In genomic region chr2:226168496-226169160, GRCh38 we compare ENCODE assay signal across 1 cellular context.
TF ChIP-seq lines count a peak whose summit lies in the region.

No MANE protein-coding gene starts in this region.

TF ChIP-seq in HepG2, 621 proteins besides CTCF, POLR2A, EP300 and RAD21 (continued from another document and continues in another):
- TF ChIP-seq PBX3 (CRISPR knock-in tag; IDR thresholded peaks at IDR 0.05; ENCODE audit: borderline replicate concordance) (no peak), SOX13 (IDR thresholded peaks at IDR 0.05) (no peak), SOX13 (CRISPR knock-in tag; conservative IDR thresholded peaks at IDR 0.05 in 1 of 2, IDR thresholded peaks at IDR 0.05 in 1 of 2) (peak in 1 of 2 experiments; percentile 75; a peak in 1 of 4 replicates), SAP130 (CRISPR knock-in tag; IDR thresholded peaks at IDR 0.05; ENCODE audit: low read depth) (peak; percentile 20; the same call in 1 of the 2 replicates), ZNF652 (CRISPR knock-in tag; IDR thresholded peaks at IDR 0.05; ENCODE audit: borderline replicate concordance, low read depth) (0 out of 2 replicates have a peak, but pooled peaks have one; percentile 19), NCOA2 (CRISPR knock-in tag; IDR thresholded peaks at IDR 0.05) (peak; percentile 89), HOXA7 (CRISPR knock-in tag; IDR thresholded peaks at IDR 0.05) (no peak), NR2F6 (IDR thresholded peaks at IDR 0.05) (peak; percentile 67), NR2F6 (CRISPR knock-in tag; IDR thresholded peaks at IDR 0.05) (peak; percentile 67; the same call in 1 of the 2 replicates), DNMT1 (CRISPR knock-in tag; IDR thresholded peaks at IDR 0.05) (no peak), RXRB (CRISPR knock-in tag; IDR thresholded peaks at IDR 0.05; ENCODE audit: borderline replicate concordance) (peak; percentile 86), ZKSCAN1 (IDR thresholded peaks at IDR 0.05; ENCODE audit: low read length) (peak; percentile 87), RBM39 (IDR thresholded peaks at IDR 0.05; ENCODE audit: low read depth, low read length, poor library complexity, severe bottlenecking) (no peak), ZNF264 (CRISPR knock-in tag; IDR thresholded peaks at IDR 0.05) (peak; percentile 10; the same call in 1 of the 2 replicates), HNRNPL (IDR thresholded peaks at IDR 0.05; ENCODE audit: low read depth, low read length) (no peak), FOXA1 (IDR thresholded peaks at IDR 0.05) (no peak), FOXA1 (CRISPR knock-in tag; IDR thresholded peaks at IDR 0.05) (peak; percentile 19; the same call in 1 of the 2 replicates), THAP11 (CRISPR knock-in tag; IDR thresholded peaks at IDR 0.05) (0 out of 2 replicates have a peak, but pooled peaks have one; percentile 9), REL (CRISPR knock-in tag; conservative IDR thresholded peaks at IDR 0.05) (no peak), ZNF362 (CRISPR knock-in tag; IDR thresholded peaks at IDR 0.05; ENCODE audit: borderline replicate concordance) (peak; percentile 57; the same call in 1 of the 2 replicates), ZNF337 (CRISPR knock-in tag; IDR thresholded peaks at IDR 0.05; ENCODE audit: borderline replicate concordance, low read depth) (no peak), ZNF350 (CRISPR knock-in tag; IDR thresholded peaks at IDR 0.05; ENCODE audit: borderline replicate concordance, low read depth) (no peak), PPARG (CRISPR knock-in tag; conservative IDR thresholded peaks at IDR 0.05) (peak; percentile 63; the same call in 1 of the 2 replicates), CC2D1A (CRISPR knock-in tag; IDR thresholded peaks at IDR 0.05) (no peak), CREM (IDR thresholded peaks at IDR 0.05) (peak; percentile 80), CREM (CRISPR knock-in tag; IDR thresholded peaks at IDR 0.05) (no peak), MTF2 (CRISPR knock-in tag; IDR thresholded peaks at IDR 0.05; ENCODE audit: borderline replicate concordance) (no peak), KDM1A (CRISPR knock-in tag; IDR thresholded peaks at IDR 0.05) (0 out of 2 replicates have a peak, but pooled peaks have one; percentile 27), MED1 (CRISPR knock-in tag; IDR thresholded peaks at IDR 0.05) (peak; percentile 84), ZHX1 (CRISPR knock-in tag; IDR thresholded peaks at IDR 0.05; ENCODE audit: low read depth) (no peak), HNF4A (CRISPR knock-in tag; IDR thresholded peaks at IDR 0.05) (peak; percentile 84), EHMT2 (IDR thresholded peaks at IDR 0.05; ENCODE audit: borderline replicate concordance, low read depth, low read length) (peak; percentile 66; the same call in 1 of the 2 replicates), CHD4 (IDR thresholded peaks at IDR 0.05; ENCODE audit: borderline replicate concordance, low read length) (peak; percentile 56; the same call in 1 of the 2 replicates), ZNF225 (CRISPR knock-in tag; IDR thresholded peaks at IDR 0.05) (no peak), HDAC2 (CRISPR knock-in tag; IDR thresholded peaks at IDR 0.05) (peak; percentile 61; the same call in 1 of the 2 replicates), FOXJ3 (CRISPR knock-in tag; IDR thresholded peaks at IDR 0.05; ENCODE audit: borderline replicate concordance) (peak; percentile 73; the same call in 1 of the 2 replicates), MLX (CRISPR knock-in tag; IDR thresholded peaks at IDR 0.05) (0 out of 2 replicates have a peak, but pooled peaks have one; percentile 13)
- TF ChIP-seq, protein P1, sequence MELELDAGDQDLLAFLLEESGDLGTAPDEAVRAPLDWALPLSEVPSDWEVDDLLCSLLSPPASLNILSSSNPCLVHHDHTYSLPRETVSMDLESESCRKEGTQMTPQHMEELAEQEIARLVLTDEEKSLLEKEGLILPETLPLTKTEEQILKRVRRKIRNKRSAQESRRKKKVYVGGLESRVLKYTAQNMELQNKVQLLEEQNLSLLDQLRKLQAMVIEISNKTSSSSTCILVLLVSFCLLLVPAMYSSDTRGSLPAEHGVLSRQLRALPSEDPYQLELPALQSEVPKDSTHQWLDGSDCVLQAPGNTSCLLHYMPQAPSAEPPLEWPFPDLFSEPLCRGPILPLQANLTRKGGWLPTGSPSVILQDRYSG (CRISPR knock-in tag; IDR thresholded peaks at IDR 0.05): no peak
- TF ChIP-seq, protein P2, sequence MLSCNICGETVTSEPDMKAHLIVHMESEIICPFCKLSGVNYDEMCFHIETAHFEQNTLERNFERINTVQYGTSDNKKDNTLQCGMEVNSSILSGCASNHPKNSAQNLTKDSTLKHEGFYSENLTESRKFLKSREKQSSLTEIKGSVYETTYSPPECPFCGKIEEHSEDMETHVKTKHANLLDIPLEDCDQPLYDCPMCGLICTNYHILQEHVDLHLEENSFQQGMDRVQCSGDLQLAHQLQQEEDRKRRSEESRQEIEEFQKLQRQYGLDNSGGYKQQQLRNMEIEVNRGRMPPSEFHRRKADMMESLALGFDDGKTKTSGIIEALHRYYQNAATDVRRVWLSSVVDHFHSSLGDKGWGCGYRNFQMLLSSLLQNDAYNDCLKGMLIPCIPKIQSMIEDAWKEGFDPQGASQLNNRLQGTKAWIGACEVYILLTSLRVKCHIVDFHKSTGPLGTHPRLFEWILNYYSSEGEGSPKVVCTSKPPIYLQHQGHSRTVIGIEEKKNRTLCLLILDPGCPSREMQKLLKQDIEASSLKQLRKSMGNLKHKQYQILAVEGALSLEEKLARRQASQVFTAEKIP (CRISPR knock-in tag; IDR thresholded peaks at IDR 0.05; ENCODE audit: borderline replicate concordance): no peak
- TF ChIP-seq, protein P3, sequence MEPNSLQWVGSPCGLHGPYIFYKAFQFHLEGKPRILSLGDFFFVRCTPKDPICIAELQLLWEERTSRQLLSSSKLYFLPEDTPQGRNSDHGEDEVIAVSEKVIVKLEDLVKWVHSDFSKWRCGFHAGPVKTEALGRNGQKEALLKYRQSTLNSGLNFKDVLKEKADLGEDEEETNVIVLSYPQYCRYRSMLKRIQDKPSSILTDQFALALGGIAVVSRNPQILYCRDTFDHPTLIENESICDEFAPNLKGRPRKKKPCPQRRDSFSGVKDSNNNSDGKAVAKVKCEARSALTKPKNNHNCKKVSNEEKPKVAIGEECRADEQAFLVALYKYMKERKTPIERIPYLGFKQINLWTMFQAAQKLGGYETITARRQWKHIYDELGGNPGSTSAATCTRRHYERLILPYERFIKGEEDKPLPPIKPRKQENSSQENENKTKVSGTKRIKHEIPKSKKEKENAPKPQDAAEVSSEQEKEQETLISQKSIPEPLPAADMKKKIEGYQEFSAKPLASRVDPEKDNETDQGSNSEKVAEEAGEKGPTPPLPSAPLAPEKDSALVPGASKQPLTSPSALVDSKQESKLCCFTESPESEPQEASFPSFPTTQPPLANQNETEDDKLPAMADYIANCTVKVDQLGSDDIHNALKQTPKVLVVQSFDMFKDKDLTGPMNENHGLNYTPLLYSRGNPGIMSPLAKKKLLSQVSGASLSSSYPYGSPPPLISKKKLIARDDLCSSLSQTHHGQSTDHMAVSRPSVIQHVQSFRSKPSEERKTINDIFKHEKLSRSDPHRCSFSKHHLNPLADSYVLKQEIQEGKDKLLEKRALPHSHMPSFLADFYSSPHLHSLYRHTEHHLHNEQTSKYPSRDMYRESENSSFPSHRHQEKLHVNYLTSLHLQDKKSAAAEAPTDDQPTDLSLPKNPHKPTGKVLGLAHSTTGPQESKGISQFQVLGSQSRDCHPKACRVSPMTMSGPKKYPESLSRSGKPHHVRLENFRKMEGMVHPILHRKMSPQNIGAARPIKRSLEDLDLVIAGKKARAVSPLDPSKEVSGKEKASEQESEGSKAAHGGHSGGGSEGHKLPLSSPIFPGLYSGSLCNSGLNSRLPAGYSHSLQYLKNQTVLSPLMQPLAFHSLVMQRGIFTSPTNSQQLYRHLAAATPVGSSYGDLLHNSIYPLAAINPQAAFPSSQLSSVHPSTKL (CRISPR knock-in tag; IDR thresholded peaks at IDR 0.05): peak; percentile 78
- TF ChIP-seq, protein P4, sequence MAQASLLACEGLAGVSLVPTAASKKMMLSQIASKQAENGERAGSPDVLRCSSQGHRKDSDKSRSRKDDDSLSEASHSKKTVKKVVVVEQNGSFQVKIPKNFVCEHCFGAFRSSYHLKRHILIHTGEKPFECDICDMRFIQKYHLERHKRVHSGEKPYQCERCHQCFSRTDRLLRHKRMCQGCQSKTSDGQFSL (CRISPR knock-in tag; IDR thresholded peaks at IDR 0.05): no peak
- TF ChIP-seq, protein P5, sequence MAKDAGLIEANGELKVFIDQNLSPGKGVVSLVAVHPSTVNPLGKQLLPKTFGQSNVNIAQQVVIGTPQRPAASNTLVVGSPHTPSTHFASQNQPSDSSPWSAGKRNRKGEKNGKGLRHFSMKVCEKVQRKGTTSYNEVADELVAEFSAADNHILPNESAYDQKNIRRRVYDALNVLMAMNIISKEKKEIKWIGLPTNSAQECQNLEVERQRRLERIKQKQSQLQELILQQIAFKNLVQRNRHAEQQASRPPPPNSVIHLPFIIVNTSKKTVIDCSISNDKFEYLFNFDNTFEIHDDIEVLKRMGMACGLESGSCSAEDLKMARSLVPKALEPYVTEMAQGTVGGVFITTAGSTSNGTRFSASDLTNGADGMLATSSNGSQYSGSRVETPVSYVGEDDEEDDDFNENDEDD (CRISPR knock-in tag; IDR thresholded peaks at IDR 0.05; ENCODE audit: borderline replicate concordance): no peak
- TF ChIP-seq, protein P6, sequence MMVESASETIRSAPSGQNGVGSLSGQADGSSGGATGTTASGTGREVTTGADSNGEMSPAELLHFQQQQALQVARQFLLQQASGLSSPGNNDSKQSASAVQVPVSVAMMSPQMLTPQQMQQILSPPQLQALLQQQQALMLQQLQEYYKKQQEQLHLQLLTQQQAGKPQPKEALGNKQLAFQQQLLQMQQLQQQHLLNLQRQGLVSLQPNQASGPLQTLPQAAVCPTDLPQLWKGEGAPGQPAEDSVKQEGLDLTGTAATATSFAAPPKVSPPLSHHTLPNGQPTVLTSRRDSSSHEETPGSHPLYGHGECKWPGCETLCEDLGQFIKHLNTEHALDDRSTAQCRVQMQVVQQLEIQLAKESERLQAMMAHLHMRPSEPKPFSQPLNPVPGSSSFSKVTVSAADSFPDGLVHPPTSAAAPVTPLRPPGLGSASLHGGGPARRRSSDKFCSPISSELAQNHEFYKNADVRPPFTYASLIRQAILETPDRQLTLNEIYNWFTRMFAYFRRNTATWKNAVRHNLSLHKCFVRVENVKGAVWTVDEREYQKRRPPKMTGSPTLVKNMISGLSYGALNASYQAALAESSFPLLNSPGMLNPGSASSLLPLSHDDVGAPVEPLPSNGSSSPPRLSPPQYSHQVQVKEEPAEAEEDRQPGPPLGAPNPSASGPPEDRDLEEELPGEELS (CRISPR knock-in tag; IDR thresholded peaks at IDR 0.05): peak; percentile 47; the same call in 1 of the 2 replicates
